In the genomic region with DNA sequence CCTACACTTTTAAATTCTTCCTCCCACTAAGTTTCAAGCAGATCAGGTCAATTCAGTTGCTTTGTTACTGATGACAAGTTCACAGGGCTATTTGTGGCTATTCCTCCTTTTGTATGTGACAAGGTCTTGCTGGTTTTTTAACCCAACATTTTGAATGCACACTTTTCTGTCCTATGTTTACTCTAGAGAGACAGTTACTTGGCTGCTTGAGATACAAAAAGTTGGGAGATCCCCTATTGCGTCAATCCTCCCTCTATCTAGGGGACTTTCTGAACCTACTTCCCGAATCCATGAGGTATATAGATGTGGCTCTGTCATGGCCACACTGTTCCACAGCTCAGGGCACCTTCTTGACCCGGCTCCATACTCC, we compare ENCODE assay signal across 20 cellular contexts.
DNase-seq lines count a peak whose midpoint lies in the region; ATAC-seq and TF ChIP-seq lines count a peak whose summit lies in the region.
"Had no signal": no experiment of that assay in that cellular context is flagged by ENCODE, and none has a peak within 500 bp of the region (broad histone marks: within the 10 kb centered on the region; RNA-seq: fewer than 3 reads in every experiment).

No MANE protein-coding gene starts in this region.

- peaks cover 49% of the 10 kb centered on the region for H3K4me1 ChIP-seq in KMS-11 (ENCODE audit: low read depth, poor library complexity, severe bottlenecking)
- H3K4me1 ChIP-seq in right lobe of liver: no peaks in the 10 kb centered on the region
- H3K4me1 ChIP-seq: SJCRH30, uterus had no signal

- peak overlapping the region; percentile 76 for H3K4me2 ChIP-seq in KMS-11
- H3K4me2 ChIP-seq: hepatocyte had no signal

- peaks cover 7% of the 10 kb centered on the region for H3K4me1 Mint-ChIP-seq in WTC11
- H3K4me1 Mint-ChIP-seq: B cell, naive B cell had no signal

- no peak overlapping the region for H3K27ac Mint-ChIP-seq in WTC11
- H3K27ac Mint-ChIP-seq: activated CD8-positive, alpha-beta T cell treated with anti-CD3 and anti-CD28 coated beads, Interleukin-2, amount 10 ng/mL, durations not matched to agents 7 days and 5 days; activated T-helper 2 cell treated with anti-CD3 and anti-CD28 coated beads, Interferon-gamma antibody, Interleukin-2, Interleukin-4, amounts not matched to agents 10 μg/mL and 5 μg/mL and 100 μg/mL, durations not matched to agents 14 hours and 24 hours and 36 hours; B cell; naive B cell had no signal

- H3K9ac ChIP-seq in KMS-11: peak overlapping the region; percentile 62

- H3K9me3 ChIP-seq in right lobe of liver: no peaks in the 10 kb centered on the region
- H3K9me3 ChIP-seq: SJCRH30, uterus had no signal

- H4K20me1 ChIP-seq in KMS-11 (ENCODE audit: insufficient read depth): no peaks in the 10 kb centered on the region

- ATAC-seq in GM18519 (IDR thresholded peaks at IDR 0.05; ENCODE audit: low FRiP score, unreplicated experiment) (peak; percentile 35), GM21390 (IDR thresholded peaks at IDR 0.05; ENCODE audit: unreplicated experiment) (peak; percentile 55), HG02885 (IDR thresholded peaks at IDR 0.05; ENCODE audit: poor library complexity, unreplicated experiment) (peak; percentile 78), WTC11 (no peak), GM21360 (IDR thresholded peaks at IDR 0.05; ENCODE audit: unreplicated experiment) (no peak), right lobe of liver (no peak)
- ATAC-seq: activated CD8-positive, alpha-beta T cell treated with anti-CD3 and anti-CD28 coated beads, Interleukin-2, amount 10 ng/mL, durations not matched to agents 7 days and 5 days; left lobe of liver had no signal

- POLR2A ChIA-PET in WTC11 (lab: Charles Lee): no interaction called here

- DNase-seq in WTC11 (ENCODE audit: low spot score) (no peak), right lobe of liver (no peak), caudate nucleus (lab: John Stamatoyannopoulos, UW) (no peak)
- DNase-seq: activated CD8-positive, alpha-beta T cell treated with anti-CD3 and anti-CD28 coated beads, Interleukin-2, amount 10 ng/mL, durations not matched to agents 7 days and 5 days; naive B cell; NCI-H2081; NK-92 treated with Interleukin-12 subunit alpha and Interleukin-12 subunit beta, amount 100 ng/mL, for 24 hours; retina; SJCRH30; stimulated activated CD4-positive, alpha-beta T cell treated with anti-CD3 and anti-CD28 coated beads, Interleukin-2, amount 100 ng/mL, for 24 hours; uterus had no signal

- H3K4me3 ChIP-seq in KMS-11 (IDR thresholded peaks at IDR 0.05; ENCODE audit: insufficient read depth, low read depth, low read length): no peak overlapping the region
- H3K4me3 ChIP-seq in right lobe of liver: no peak overlapping the region
- H3K4me3 ChIP-seq: hepatocyte, SJCRH30, uterus had no signal

- CTCF ChIA-PET in WTC11 (lab: Charles Lee): no interaction called here

- intact Hi-C loops in right lobe of liver (cut with DNase I): no loop called here

- no peaks in the 10 kb centered on the region for H3K79me2 ChIP-seq in KMS-11 (ENCODE audit: insufficient read depth, low read depth)
- H3K79me2 ChIP-seq: hepatocyte had no signal

- H3K9me3 Mint-ChIP-seq in WTC11: peaks cover 8% of the 10 kb centered on the region; the same call in 1 of the 2 replicates
- H3K9me3 Mint-ChIP-seq: activated T-helper 2 cell treated with anti-CD3 and anti-CD28 coated beads, Interferon-gamma antibody, Interleukin-2, Interleukin-4, amounts not matched to agents 10 μg/mL and 5 μg/mL and 100 μg/mL, durations not matched to agents 14 hours and 24 hours and 36 hours had no signal

- H3K27me3 Mint-ChIP-seq in WTC11 (ENCODE audit: low read depth): no peaks in the 10 kb centered on the region
- H3K27me3 Mint-ChIP-seq: B cell had no signal

- H2AFZ ChIP-seq in KMS-11 (ENCODE audit: low read depth): peak overlapping the region; percentile 54
- H2AFZ ChIP-seq: hepatocyte had no signal

- H3K27me3 ChIP-seq in KMS-11 (ENCODE audit: insufficient read depth, low read depth) (no peaks in the 10 kb centered on the region), right lobe of liver (no peaks in the 10 kb centered on the region)
- H3K27me3 ChIP-seq: hepatocyte, uterus had no signal

- H3K36me3 Mint-ChIP-seq in WTC11: no peaks in the 10 kb centered on the region
- H3K36me3 Mint-ChIP-seq: naive B cell had no signal

- peak overlapping the region; percentile 90 for H3K27ac ChIP-seq in KMS-11
- H3K27ac ChIP-seq in right lobe of liver: no peak overlapping the region
- H3K27ac ChIP-seq in caudate nucleus (ENCODE audit: low read depth, low read length): no peak overlapping the region
- H3K27ac ChIP-seq: hepatocyte, SJCRH30, uterus had no signal

- H3K36me3 ChIP-seq in KMS-11 (ENCODE audit: insufficient read depth) (no peaks in the 10 kb centered on the region), right lobe of liver (no peaks in the 10 kb centered on the region)
- H3K36me3 ChIP-seq: SJCRH30, uterus had no signal

- WGBS in right lobe of liver (ENCODE audit: insufficient coverage, low coverage, low lambda C conversion rate, missing lambda C conversion rate): 42% methylated on average over 3 of the region's 3 CpGs

- TF ChIP-seq POLR2A in right lobe of liver (IDR thresholded peaks at IDR 0.05): no peak

- H3K4me3 Mint-ChIP-seq in WTC11: no peak overlapping the region
- H3K4me3 Mint-ChIP-seq: activated CD8-positive, alpha-beta T cell treated with anti-CD3 and anti-CD28 coated beads, Interleukin-2, amount 10 ng/mL, durations not matched to agents 7 days and 5 days; B cell; naive B cell had no signal

- TF ChIP-seq CTCF in KMS-11 (conservative IDR thresholded peaks at IDR 0.05; ENCODE audit: low read depth, low read length) (no peak), WTC11 (IDR thresholded peaks at IDR 0.05) (no peak), right lobe of liver (IDR thresholded peaks at IDR 0.05) (no peak)

TF ChIP-seq in WTC11, 78 proteins besides CTCF, POLR2A, EP300 and RAD21:
- TF ChIP-seq OVOL2 (CRISPR knock-in tag; IDR thresholded peaks at IDR 0.05; ENCODE audit: borderline replicate concordance) (no peak), RELA (CRISPR knock-in tag; IDR thresholded peaks at IDR 0.05; ENCODE audit: borderline replicate concordance) (no peak), ELF4 (CRISPR knock-in tag; IDR thresholded peaks at IDR 0.05; ENCODE audit: low read depth) (no peak), NFYB (CRISPR knock-in tag; conservative IDR thresholded peaks at IDR 0.05; ENCODE audit: low read depth) (no peak), ZNF423 (CRISPR knock-in tag; IDR thresholded peaks at IDR 0.05) (no peak)

Comparison
In these comparisons a context has a peak if more than half of its experiments do, and no peak if none do; other contexts are left out.
1. ATAC-seq: peak in GM18519 (single experiment), GM21390 (single experiment) and HG02885 (single experiment); none in WTC11 (single experiment), GM21360 (single experiment) and right lobe of liver (0 of 4).